ENCODE assay signal across 1 cellular context in the genomic region with DNA sequence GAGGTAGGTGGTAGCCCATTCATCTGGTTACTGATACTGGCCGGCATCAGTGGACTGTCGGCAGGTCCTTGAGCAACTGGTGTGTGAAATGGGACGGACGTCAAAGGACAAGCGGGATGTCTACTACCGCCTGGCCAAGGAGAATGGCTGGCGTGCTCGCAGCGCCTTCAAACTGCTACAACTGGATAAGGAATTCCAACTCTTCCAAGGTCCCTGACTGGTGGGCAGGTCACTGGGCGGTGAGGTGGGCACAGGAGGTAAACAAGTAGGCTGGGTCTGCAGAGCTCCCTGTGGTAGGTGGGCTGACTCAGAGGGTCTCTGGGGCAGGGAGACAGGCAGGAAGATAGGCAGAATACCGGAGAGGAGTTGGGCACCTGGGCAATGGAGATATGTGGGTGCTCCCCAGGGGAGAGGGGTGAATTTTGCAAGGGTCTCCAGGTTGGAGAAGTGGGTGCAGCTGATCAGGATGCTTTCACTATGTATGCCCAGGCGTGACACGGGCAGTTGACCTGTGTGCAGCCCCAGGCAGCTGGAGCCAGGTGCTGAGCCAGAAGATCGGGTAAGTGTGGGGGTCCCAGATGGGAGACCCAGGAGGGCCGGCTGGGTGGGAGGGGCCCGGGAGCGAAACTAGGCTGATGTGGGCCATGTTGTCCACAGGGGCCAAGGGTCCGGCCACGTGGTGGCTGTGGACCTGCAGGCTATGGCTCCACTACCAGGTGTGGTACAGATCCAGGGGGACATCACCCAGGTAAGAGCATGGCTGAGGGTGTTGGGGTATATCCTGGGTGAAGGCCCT.
TF ChIP-seq lines count a peak whose summit lies in the region.

No MANE protein-coding gene starts in this region.

TF ChIP-seq in GM23338, 12 proteins besides CTCF, POLR2A, EP300 and RAD21 (continued from another document):
- TF ChIP-seq ZNF462 (CRISPR knock-in tag; IDR thresholded peaks at IDR 0.05): no peak
- TF ChIP-seq, protein P1, sequence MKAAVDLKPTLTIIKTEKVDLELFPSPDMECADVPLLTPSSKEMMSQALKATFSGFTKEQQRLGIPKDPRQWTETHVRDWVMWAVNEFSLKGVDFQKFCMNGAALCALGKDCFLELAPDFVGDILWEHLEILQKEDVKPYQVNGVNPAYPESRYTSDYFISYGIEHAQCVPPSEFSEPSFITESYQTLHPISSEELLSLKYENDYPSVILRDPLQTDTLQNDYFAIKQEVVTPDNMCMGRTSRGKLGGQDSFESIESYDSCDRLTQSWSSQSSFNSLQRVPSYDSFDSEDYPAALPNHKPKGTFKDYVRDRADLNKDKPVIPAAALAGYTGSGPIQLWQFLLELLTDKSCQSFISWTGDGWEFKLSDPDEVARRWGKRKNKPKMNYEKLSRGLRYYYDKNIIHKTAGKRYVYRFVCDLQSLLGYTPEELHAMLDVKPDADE (IDR thresholded peaks at IDR 0.05): no peak
- TF ChIP-seq, protein P2, sequence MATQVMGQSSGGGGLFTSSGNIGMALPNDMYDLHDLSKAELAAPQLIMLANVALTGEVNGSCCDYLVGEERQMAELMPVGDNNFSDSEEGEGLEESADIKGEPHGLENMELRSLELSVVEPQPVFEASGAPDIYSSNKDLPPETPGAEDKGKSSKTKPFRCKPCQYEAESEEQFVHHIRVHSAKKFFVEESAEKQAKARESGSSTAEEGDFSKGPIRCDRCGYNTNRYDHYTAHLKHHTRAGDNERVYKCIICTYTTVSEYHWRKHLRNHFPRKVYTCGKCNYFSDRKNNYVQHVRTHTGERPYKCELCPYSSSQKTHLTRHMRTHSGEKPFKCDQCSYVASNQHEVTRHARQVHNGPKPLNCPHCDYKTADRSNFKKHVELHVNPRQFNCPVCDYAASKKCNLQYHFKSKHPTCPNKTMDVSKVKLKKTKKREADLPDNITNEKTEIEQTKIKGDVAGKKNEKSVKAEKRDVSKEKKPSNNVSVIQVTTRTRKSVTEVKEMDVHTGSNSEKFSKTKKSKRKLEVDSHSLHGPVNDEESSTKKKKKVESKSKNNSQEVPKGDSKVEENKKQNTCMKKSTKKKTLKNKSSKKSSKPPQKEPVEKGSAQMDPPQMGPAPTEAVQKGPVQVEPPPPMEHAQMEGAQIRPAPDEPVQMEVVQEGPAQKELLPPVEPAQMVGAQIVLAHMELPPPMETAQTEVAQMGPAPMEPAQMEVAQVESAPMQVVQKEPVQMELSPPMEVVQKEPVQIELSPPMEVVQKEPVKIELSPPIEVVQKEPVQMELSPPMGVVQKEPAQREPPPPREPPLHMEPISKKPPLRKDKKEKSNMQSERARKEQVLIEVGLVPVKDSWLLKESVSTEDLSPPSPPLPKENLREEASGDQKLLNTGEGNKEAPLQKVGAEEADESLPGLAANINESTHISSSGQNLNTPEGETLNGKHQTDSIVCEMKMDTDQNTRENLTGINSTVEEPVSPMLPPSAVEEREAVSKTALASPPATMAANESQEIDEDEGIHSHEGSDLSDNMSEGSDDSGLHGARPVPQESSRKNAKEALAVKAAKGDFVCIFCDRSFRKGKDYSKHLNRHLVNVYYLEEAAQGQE (IDR thresholded peaks at IDR 0.05; ENCODE audit: unreplicated experiment): no peak
- TF ChIP-seq POLR2AphosphoS5 (IDR thresholded peaks at IDR 0.05; ENCODE audit: low read depth): no peak
